In genomic region chr2:173282795-173283545, GRCh38 we compare ENCODE assay signal across 14 cellular contexts.
A peak's percentile ranks its signal among the peaks of the same experiment; 100 is the strongest.
DNase-seq lines count a peak whose midpoint lies in the region; ATAC-seq, FAIRE-seq and TF ChIP-seq lines count a peak whose summit lies in the region.
"Had no signal": no experiment of that assay in that cellular context is flagged by ENCODE, and none has a peak within 500 bp of the region (broad histone marks: within the 10 kb centered on the region; RNA-seq: fewer than 3 reads in every experiment).

No MANE protein-coding gene starts in this region.

- H3K9ac ChIP-seq in HepG2 (ENCODE audit: insufficient read depth, low read depth, low read length) (no peak overlapping the region), colonic mucosa (ENCODE audit: low read depth in 2 of 2, low read length in 2 of 2) (no peak overlapping the region)

- H2AFZ ChIP-seq in HepG2 (ENCODE audit: low read length): no peak overlapping the region

- no peak for TF ChIP-seq POLR2A in HepG2 (IDR thresholded peaks at IDR 0.05; ENCODE audit: insufficient read depth in 1 of 2, low read depth in 2 of 2, low read length in 2 of 2)
- no peak for TF ChIP-seq POLR2A in right lobe of liver (IDR thresholded peaks at IDR 0.05)
- no peak for TF ChIP-seq POLR2A in suprapubic skin (IDR thresholded peaks at IDR 0.05)

- no peaks in the 10 kb centered on the region for H3K4me1 ChIP-seq in HepG2 (ENCODE audit: insufficient read depth, low read length)
- H3K4me1 ChIP-seq in right lobe of liver: no peaks in the 10 kb centered on the region
- H3K4me1 ChIP-seq in suprapubic skin: peaks cover 21% of the 10 kb centered on the region
- H3K4me1 ChIP-seq in colonic mucosa: no peaks in the 10 kb centered on the region

- in situ Hi-C loops in HepG2 (cut with HindIII; ENCODE audit: extremely low pct_ligation_motif_present, low pct_unique_long_range_greater_than_20kb): no loop called here

- DNase-seq in HepG2 (ENCODE audit: low spot score) (no peak), right lobe of liver (no peak), epithelial cell of prostate (ENCODE audit: low read depth, low spot score) (peak; percentile 41), suprapubic skin (ENCODE audit: low spot score in 2 of 2) (no peak), colonic mucosa (no peak), medulla oblongata (ENCODE audit: extremely low spot score) (no peak)
- DNase-seq: C1 segment of cervical spinal cord; Calu3; CD4-positive, alpha-beta T cell; DMS 273 treated with DMSO at 0.1 percent for 48 hours; GOT3; H9 had no signal

- no peaks in the 10 kb centered on the region for H3K79me2 ChIP-seq in HepG2 (ENCODE audit: insufficient read depth, low read length)

- CTCF ChIA-PET in HepG2 (lab: Yijun Ruan, JAX; ENCODE audit: low intra/inter-chr PET ratio, low total read pairs): no interaction called here

- no peaks in the 10 kb centered on the region for H4K20me1 ChIP-seq in HepG2 (ENCODE audit: insufficient read depth, low read length)

- H3K4me3 ChIP-seq in HepG2 (replicated peaks in 1 of 3; ENCODE audit: insufficient read depth in 1 of 3, low read depth in 2 of 3, low read length in 3 of 3): no peak overlapping the region
- no peak overlapping the region for H3K4me3 ChIP-seq in right lobe of liver
- no peak overlapping the region for H3K4me3 ChIP-seq in suprapubic skin
- H3K4me3 ChIP-seq in colonic mucosa: no peak overlapping the region

- FAIRE-seq in HepG2 (lab: Jason Lieb, UNC): no peak
- FAIRE-seq: A204.1 had no signal

- TF ChIP-seq RAD21 in HepG2 (CRISPR knock-in tag; IDR thresholded peaks at IDR 0.05): no peak

- H3K9me3 ChIP-seq in HepG2 (ENCODE audit: low read length) (no peaks in the 10 kb centered on the region), right lobe of liver (no peaks in the 10 kb centered on the region), suprapubic skin (no peaks in the 10 kb centered on the region), colonic mucosa (no peaks in the 10 kb centered on the region)

- no TSS peak for BruUV-seq in HepG2 (replicated peaks; lab: Mats Ljungman, UMichigan)

- POLR2A ChIA-PET in HepG2 (lab: Yijun Ruan, JAX): no interaction called here

- no peak for TF ChIP-seq EP300 in HepG2 (IDR thresholded peaks at IDR 0.05; ENCODE audit: low read depth in 2 of 2, low read length in 2 of 2)
- TF ChIP-seq EP300 in HepG2 (CRISPR knock-in tag; IDR thresholded peaks at IDR 0.05; ENCODE audit: borderline replicate concordance): no peak
- TF ChIP-seq EP300 in suprapubic skin (IDR thresholded peaks at IDR 0.05): no peak

- H3K36me3 ChIP-seq in HepG2 (replicated peaks in 1 of 2; ENCODE audit: control insufficient read depth in 1 of 2, insufficient read depth in 2 of 2, low read length in 2 of 2) (no peaks in the 10 kb centered on the region), right lobe of liver (no peaks in the 10 kb centered on the region), suprapubic skin (no peaks in the 10 kb centered on the region), colonic mucosa (no peaks in the 10 kb centered on the region)

- intact Hi-C loops in HepG2 (cut with micrococcal nuclease; ENCODE audit: unreplicated experiment): no loop called here
- intact Hi-C loops in right lobe of liver (cut with DNase I): no loop called here
- intact Hi-C loops in colonic mucosa (cut with DNase I): no loop called here

- ATAC-seq in HepG2 (no peak), right lobe of liver (no peak), GM18520 (IDR thresholded peaks at IDR 0.05; ENCODE audit: unreplicated experiment) (no peak)

- WGBS in HepG2 (ENCODE audit: low lambda C conversion rate): 76% methylated on average over 14 of the region's 28 CpGs
- WGBS in right lobe of liver (ENCODE audit: insufficient coverage, low coverage, low lambda C conversion rate, missing lambda C conversion rate): no CpG with 5 or more reads among the region's 28 CpGs
- 82% methylated on average over 27 of the region's 28 CpGs for WGBS in suprapubic skin

- H3K27me3 ChIP-seq in HepG2 (ENCODE audit: control insufficient read depth in 1 of 2, insufficient read depth in 2 of 2, low read length in 2 of 2): peaks cover 0 to 1% of the 10 kb centered on the region in 2 experiments; a peak in 1 of 5 replicates
- no peaks in the 10 kb centered on the region for H3K27me3 ChIP-seq in right lobe of liver
- H3K27me3 ChIP-seq in suprapubic skin: no peaks in the 10 kb centered on the region
- H3K27me3 ChIP-seq in colonic mucosa: no peaks in the 10 kb centered on the region

- no peak for TF ChIP-seq CTCF in HepG2 (CRISPR knock-in tag; IDR thresholded peaks at IDR 0.05)
- no peak for TF ChIP-seq CTCF in right lobe of liver (IDR thresholded peaks at IDR 0.05)
- TF ChIP-seq CTCF in suprapubic skin (IDR thresholded peaks at IDR 0.05): no peak
- no peak for TF ChIP-seq CTCF in colonic mucosa (IDR thresholded peaks at IDR 0.05)

- H3K27ac ChIP-seq in HepG2 (ENCODE audit: extremely low read length, insufficient read depth, low read length) (no peak overlapping the region), right lobe of liver (no peak overlapping the region), epithelial cell of prostate (peak overlapping the region; percentile 8), suprapubic skin (peak overlapping the region; percentile 24), colonic mucosa (no peak overlapping the region)

- H3K4me2 ChIP-seq in HepG2 (ENCODE audit: low read depth, low read length): no peak overlapping the region

TF ChIP-seq in HepG2, 621 proteins besides CTCF, POLR2A, EP300 and RAD21:
- TF ChIP-seq ZNF839 (CRISPR knock-in tag; IDR thresholded peaks at IDR 0.05; ENCODE audit: borderline replicate concordance) (no peak), ZNF850 (CRISPR knock-in tag; conservative IDR thresholded peaks at IDR 0.05) (peak; percentile 92; the same call in 1 of the 2 replicates)

Comparison
In these comparisons a context has a peak if more than half of its experiments do, and no peak if none do; other contexts are left out.
1. H3K27ac ChIP-seq: peak in epithelial cell of prostate (single experiment) and suprapubic skin (single experiment); none in HepG2 (single experiment), right lobe of liver (0 of 3) and colonic mucosa (single experiment).